1 cellular context compared by ENCODE assay signal in the genomic region with DNA sequence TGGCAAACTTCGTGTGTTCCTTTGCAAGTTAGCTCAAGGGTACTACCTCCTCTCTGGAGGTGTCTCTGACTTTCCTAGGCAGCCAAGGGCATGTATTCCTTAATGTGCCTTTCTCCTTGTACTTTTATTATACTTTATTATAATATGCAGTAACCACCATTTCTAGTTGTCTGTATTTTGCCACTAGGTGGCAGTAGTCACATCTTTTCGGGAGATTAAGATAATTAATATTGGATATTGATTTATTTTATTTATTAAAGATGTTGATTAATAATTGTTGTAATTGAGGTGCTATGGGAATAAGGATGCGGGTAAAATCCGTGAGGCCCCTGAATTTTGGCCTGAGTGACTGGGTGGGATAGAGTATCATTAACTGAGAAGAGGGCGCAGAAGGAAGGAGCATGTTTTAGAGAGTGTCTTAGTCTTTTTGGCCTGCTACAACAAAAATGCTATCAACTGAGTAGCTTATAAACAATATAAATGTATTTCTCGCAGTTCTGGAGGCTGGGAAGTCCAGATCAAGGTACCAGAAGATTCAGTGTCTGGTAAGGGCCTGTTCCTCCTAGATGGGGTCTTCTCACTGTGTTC.
TF ChIP-seq lines count a peak whose summit lies in the region.

No MANE protein-coding gene starts in this region.

TF ChIP-seq in liver, 16 proteins besides CTCF, POLR2A, EP300 and RAD21 (continued from another document):
- TF ChIP-seq, protein P1, sequence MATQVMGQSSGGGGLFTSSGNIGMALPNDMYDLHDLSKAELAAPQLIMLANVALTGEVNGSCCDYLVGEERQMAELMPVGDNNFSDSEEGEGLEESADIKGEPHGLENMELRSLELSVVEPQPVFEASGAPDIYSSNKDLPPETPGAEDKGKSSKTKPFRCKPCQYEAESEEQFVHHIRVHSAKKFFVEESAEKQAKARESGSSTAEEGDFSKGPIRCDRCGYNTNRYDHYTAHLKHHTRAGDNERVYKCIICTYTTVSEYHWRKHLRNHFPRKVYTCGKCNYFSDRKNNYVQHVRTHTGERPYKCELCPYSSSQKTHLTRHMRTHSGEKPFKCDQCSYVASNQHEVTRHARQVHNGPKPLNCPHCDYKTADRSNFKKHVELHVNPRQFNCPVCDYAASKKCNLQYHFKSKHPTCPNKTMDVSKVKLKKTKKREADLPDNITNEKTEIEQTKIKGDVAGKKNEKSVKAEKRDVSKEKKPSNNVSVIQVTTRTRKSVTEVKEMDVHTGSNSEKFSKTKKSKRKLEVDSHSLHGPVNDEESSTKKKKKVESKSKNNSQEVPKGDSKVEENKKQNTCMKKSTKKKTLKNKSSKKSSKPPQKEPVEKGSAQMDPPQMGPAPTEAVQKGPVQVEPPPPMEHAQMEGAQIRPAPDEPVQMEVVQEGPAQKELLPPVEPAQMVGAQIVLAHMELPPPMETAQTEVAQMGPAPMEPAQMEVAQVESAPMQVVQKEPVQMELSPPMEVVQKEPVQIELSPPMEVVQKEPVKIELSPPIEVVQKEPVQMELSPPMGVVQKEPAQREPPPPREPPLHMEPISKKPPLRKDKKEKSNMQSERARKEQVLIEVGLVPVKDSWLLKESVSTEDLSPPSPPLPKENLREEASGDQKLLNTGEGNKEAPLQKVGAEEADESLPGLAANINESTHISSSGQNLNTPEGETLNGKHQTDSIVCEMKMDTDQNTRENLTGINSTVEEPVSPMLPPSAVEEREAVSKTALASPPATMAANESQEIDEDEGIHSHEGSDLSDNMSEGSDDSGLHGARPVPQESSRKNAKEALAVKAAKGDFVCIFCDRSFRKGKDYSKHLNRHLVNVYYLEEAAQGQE (IDR thresholded peaks at IDR 0.05) = no peak
- TF ChIP-seq FOXA2 (IDR thresholded peaks at IDR 0.05) = no peak
- no peak for TF ChIP-seq TAF1 (conservative IDR thresholded peaks at IDR 0.05)
- TF ChIP-seq JUND (IDR thresholded peaks at IDR 0.05) = no peak
- TF ChIP-seq RXRA (IDR thresholded peaks at IDR 0.05) = no peak
- TF ChIP-seq FOXA1 (IDR thresholded peaks at IDR 0.05) = no peak
- no peak for TF ChIP-seq MAX (IDR thresholded peaks at IDR 0.05)
- no peak for TF ChIP-seq ATF3 (IDR thresholded peaks at IDR 0.05)
- no peak for TF ChIP-seq NR2F2 (IDR thresholded peaks at IDR 0.05)
- no peak for TF ChIP-seq EGR1 (IDR thresholded peaks at IDR 0.05; ENCODE audit: low read depth in 2 of 2)
TF ChIP-seq in liver: peak in this region for 0.
